13 cellular contexts compared by ENCODE assay signal in genomic region chr1:46581685-46582455, GRCh38. TPM values are rescaled to one million over a fixed set of nuclear protein-coding genes. Genes with fewer than 3 reads are reported as not detected.
DNase-seq lines count a peak whose midpoint lies in the region; ATAC-seq and TF ChIP-seq lines count a peak whose summit lies in the region.
"Had no signal": no experiment of that assay in that cellular context is flagged by ENCODE, and none has a peak within 500 bp of the region (broad histone marks: within the 10 kb centered on the region; RNA-seq: fewer than 3 reads in every experiment).

No MANE protein-coding gene starts in this region.

- H3K4me3 Mint-ChIP-seq in dendritic cell treated with granulocyte-macrophage colony-stimulating factor and Interleukin-4, amounts not matched to agents 40 ng/mL and 50 ng/mL, for 4 days = no peak overlapping the region

- H2AFZ ChIP-seq in OCI-LY7 (ENCODE audit: low read length) = no peak overlapping the region

- H3K4me1 Mint-ChIP-seq in dendritic cell treated with granulocyte-macrophage colony-stimulating factor and Interleukin-4, amounts not matched to agents 40 ng/mL and 50 ng/mL, for 4 days (ENCODE audit: low read depth) = peaks cover 68% of the 10 kb centered on the region

- no peaks in the 10 kb centered on the region for H3K9me2 ChIP-seq in OCI-LY7 (ENCODE audit: insufficient read depth, low read length)

- CTCF ChIA-PET in OCI-LY7 (lab: Charles Lee; ENCODE audit: unreplicated experiment) = no interaction called here

- peak overlapping the region; percentile 83 for H3K27ac Mint-ChIP-seq in dendritic cell treated with granulocyte-macrophage colony-stimulating factor and Interleukin-4, amounts not matched to agents 40 ng/mL and 50 ng/mL, for 4 days

- H3K79me2 ChIP-seq in OCI-LY7 (ENCODE audit: insufficient read depth, low read depth, low read length) = no peaks in the 10 kb centered on the region

- H3K9me3 ChIP-seq in right atrium auricular region (no peaks in the 10 kb centered on the region), upper lobe of left lung (no peaks in the 10 kb centered on the region), OCI-LY7 (ENCODE audit: low read length) (no peaks in the 10 kb centered on the region), MG63 (no peaks in the 10 kb centered on the region)

- ATAC-seq in Right ventricle myocardium superior (ENCODE audit: poor library complexity) (peak; percentile 34), upper lobe of left lung (ENCODE audit: low FRiP score in 2 of 2) (peak; percentile 36 to 56)

- no peak overlapping the region for H3K4me2 ChIP-seq in OCI-LY7 (ENCODE audit: low read length)

- no peak for DNase-seq in Right ventricle myocardium superior
- DNase-seq in right atrium auricular region (ENCODE audit: low spot score) = no peak
- DNase-seq in SKM-1 treated with dmso at 0.1 percent for 144 hours (lab: John Stamatoyannopoulos, UW; ENCODE audit: unreplicated experiment) = peak; percentile 95
- DNase-seq in upper lobe of left lung = no peak
- no peak for DNase-seq in DMS153 treated with DMSO at 0.1 percent for 48 hours (lab: John Stamatoyannopoulos, UW; ENCODE audit: unreplicated experiment)
- no peak for DNase-seq in OCI-LY7 (ENCODE audit: low spot score)
- DNase-seq in MG63 = no peak
- DNase-seq: foreskin fibroblast; mesendoderm; NK-92 treated with Interleukin-12 subunit alpha and Interleukin-12 subunit beta, amount 100 ng/mL, for 24 hours; retina had no signal

- BruUV-seq in OCI-LY7 (replicated peaks; lab: Mats Ljungman, UMichigan) = no TSS peak

- H3K27me3 Mint-ChIP-seq in dendritic cell treated with granulocyte-macrophage colony-stimulating factor and Interleukin-4, amounts not matched to agents 40 ng/mL and 50 ng/mL, for 4 days = no peaks in the 10 kb centered on the region

- intact Hi-C loops in Right ventricle myocardium superior (cut with DNase I) = no loop called here
- intact Hi-C loops in dendritic cell treated with granulocyte-macrophage colony-stimulating factor and Interleukin-4, amounts not matched to agents 40 ng/mL and 50 ng/mL, for 4 days (cut with micrococcal nuclease) = loop anchor here (5.0 kb wide), 1 partner anchor 35 kb away; the partner anchor contains the start of gene MOB3C
- intact Hi-C loops in OCI-LY7 (cut with micrococcal nuclease; ENCODE audit: unreplicated experiment) = no loop called here

- WGBS in upper lobe of left lung, 2 donors = 67 to 75% methylated on average over 4 of the region's 4 CpGs

- no peak for TF ChIP-seq POLR2A in upper lobe of left lung (IDR thresholded peaks at IDR 0.05)

- no peak overlapping the region for H3K4me3 ChIP-seq in right atrium auricular region
- no peak overlapping the region for H3K4me3 ChIP-seq in upper lobe of left lung
- no peak overlapping the region for H3K4me3 ChIP-seq in OCI-LY7 (ENCODE audit: low read depth, low read length, poor library complexity, severe bottlenecking)
- no peak overlapping the region for H3K4me3 ChIP-seq in MG63

- H3K36me3 ChIP-seq in right atrium auricular region (peaks cover 78% of the 10 kb centered on the region), upper lobe of left lung (peaks cover 0 to 84% (median 39%) of the 10 kb centered on the region in 4 donors), OCI-LY7 (ENCODE audit: insufficient read depth, low read length) (peaks cover 17% of the 10 kb centered on the region; the same call in 1 of the 2 replicates), MG63 (peaks cover 4% of the 10 kb centered on the region; the same call in 1 of the 2 replicates)

- POLR2A ChIA-PET in OCI-LY7 (lab: Charles Lee) = no interaction called here

- TF ChIP-seq EP300 in upper lobe of left lung (IDR thresholded peaks at IDR 0.05) = no peak

- H3K4me1 ChIP-seq in right atrium auricular region (no peaks in the 10 kb centered on the region), upper lobe of left lung (peaks cover 0 to 16% (median 8%) of the 10 kb centered on the region in 4 donors), OCI-LY7 (ENCODE audit: insufficient read depth, low read length, poor library complexity, severe bottlenecking) (no peaks in the 10 kb centered on the region)

- H3K27me3 ChIP-seq in right atrium auricular region (no peaks in the 10 kb centered on the region), upper lobe of left lung (no peaks in the 10 kb centered on the region), MG63 (no peaks in the 10 kb centered on the region)

- peaks cover 100% of the 10 kb centered on the region for H3K36me3 Mint-ChIP-seq in dendritic cell treated with granulocyte-macrophage colony-stimulating factor and Interleukin-4, amounts not matched to agents 40 ng/mL and 50 ng/mL, for 4 days (ENCODE audit: low read depth)

- TF ChIP-seq CTCF in right atrium auricular region (IDR thresholded peaks at IDR 0.05) (no peak), upper lobe of left lung (IDR thresholded peaks at IDR 0.05) (no peak), OCI-LY7 (conservative IDR thresholded peaks at IDR 0.05; ENCODE audit: low read length) (no peak)

- no peak overlapping the region for H3K27ac ChIP-seq in right atrium auricular region
- peak overlapping the region; percentile 73 to 80 (median 78) for H3K27ac ChIP-seq in upper lobe of left lung
- H3K27ac ChIP-seq in OCI-LY7 (ENCODE audit: low read depth, low read length, poor library complexity, severe bottlenecking) = no peak overlapping the region
- H3K27ac ChIP-seq: C4-2B had no signal

- no peaks in the 10 kb centered on the region for H4K20me1 ChIP-seq in OCI-LY7 (ENCODE audit: insufficient read depth, low read length)

- H3K9me3 Mint-ChIP-seq in dendritic cell treated with granulocyte-macrophage colony-stimulating factor and Interleukin-4, amounts not matched to agents 40 ng/mL and 50 ng/mL, for 4 days = no peaks in the 10 kb centered on the region

RNA-seq across cellular contexts. Expression of gene MKNK1, which starts 22.2 kb away (rescaled TPM):
- total RNA-seq in Right ventricle myocardium superior = 37.7 TPM
- total RNA-seq in right atrium auricular region = 10 to 100 TPM; 22.1 to 25.0 TPM
- 100 to 1,000 TPM in 1 of 6 donors, 10 to 100 TPM in 5; 45.7 to 174 (median 62.2) TPM for total RNA-seq in upper lobe of left lung
- total RNA-seq in OCI-LY7 (2014; rRNA removed; shearing (Covaris generic)) = 11.5 and 18.8 TPM in 2 replicates
- total RNA-seq in OCI-LY7 (2022) = 22.1 and 24.0 TPM in 2 replicates
- 16.4 and 22.7 TPM in 2 replicates for total RNA-seq in MG63 (2014; rRNA removed; shearing (Covaris generic); ENCODE audit: low replicate concordance)

RNA-seq across cellular contexts. Expression of gene KNCN, which starts 30.4 kb away (rescaled TPM):
- total RNA-seq in Right ventricle myocardium superior = not detected
- not detected for total RNA-seq in right atrium auricular region
- total RNA-seq in upper lobe of left lung = not detected
- not detected in 2 replicates for total RNA-seq in OCI-LY7 (2014; rRNA removed; shearing (Covaris generic))
- not detected in 2 replicates for total RNA-seq in OCI-LY7 (2022)
- not detected in 2 replicates for total RNA-seq in MG63 (2014; rRNA removed; shearing (Covaris generic); ENCODE audit: low replicate concordance)

RNA-seq across cellular contexts. Expression of gene MOB3C, which starts 34.7 kb away (rescaled TPM):
- total RNA-seq in Right ventricle myocardium superior = 14.0 TPM
- 10 to 100 TPM in 1 of 2 donors, 1 to 10 TPM in 1; 7.9 to 14.5 TPM for total RNA-seq in right atrium auricular region
- total RNA-seq in upper lobe of left lung = 10 to 100 TPM; 15.1 to 33.3 (median 22.2) TPM
- 2.0 and 2.7 TPM in 2 replicates for total RNA-seq in OCI-LY7 (2014; rRNA removed; shearing (Covaris generic))
- total RNA-seq in OCI-LY7 (2022) = 3.8 and 3.9 TPM in 2 replicates
- total RNA-seq in MG63 (2014; rRNA removed; shearing (Covaris generic); ENCODE audit: low replicate concordance) = 1.5 and 4.8 TPM in 2 replicates

Comparison
In these comparisons a context has a peak if more than half of its experiments do, and no peak if none do; other contexts are left out.
1. H3K27ac ChIP-seq: peak in upper lobe of left lung (4 of 4); none in right atrium auricular region (0 of 2) and OCI-LY7 (single experiment).